Comparison of ENCODE assay signal across 21 cellular contexts in the genomic region with DNA sequence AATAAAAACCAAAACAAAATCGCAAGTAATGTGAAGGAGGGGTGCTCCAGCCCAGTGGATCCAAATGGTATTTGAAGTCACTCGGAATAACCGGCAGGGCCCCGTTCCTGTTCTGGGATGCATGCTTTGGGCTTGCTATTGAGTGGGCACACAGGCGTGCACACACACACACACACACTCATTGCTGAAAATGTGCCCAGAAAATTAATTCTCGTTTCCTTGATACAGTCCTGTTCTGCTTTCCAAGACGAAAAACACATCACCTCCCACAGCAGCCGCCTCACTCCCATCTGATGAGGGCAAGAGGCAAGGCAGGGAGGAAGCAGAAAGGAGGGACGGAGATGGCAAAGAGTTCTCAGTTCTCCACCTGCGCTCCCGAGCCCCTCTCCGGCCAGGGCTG.
"Had no signal": no experiment of that assay in that cellular context is flagged by ENCODE, and none has a peak within 500 bp of the region (broad histone marks: within the 10 kb centered on the region; RNA-seq: fewer than 3 reads in every experiment).

No MANE protein-coding gene starts in this region.

- H3K4me1 ChIP-seq: prostate gland, right atrium auricular region, uterus had no signal

- H3K9me3 ChIP-seq: neutrophil, prostate gland, thoracic aorta, uterus had no signal

- H3K27ac ChIP-seq: esophagus squamous epithelium, heart right ventricle, left lung, neutrophil, right atrium auricular region, thoracic aorta, tibial nerve, upper lobe of left lung, uterus had no signal

- ATAC-seq: effector memory CD8-positive, alpha-beta T cell; heart right ventricle; natural killer cell treated with Interleukin-12 subunit alpha and Interleukin-12 subunit beta and Interleukin-15 and Interleukin-18, amount 100 ng/mL, for 72 hours; sciatic nerve; stimulated activated naive B cell treated with anti-CD40 and anti-IgM and Interleukin-4, amounts not matched to agents 10 μg/mL and 1 μg/mL and 100 μg/mL, for 72 hours had no signal

- DNase-seq: cortex of kidney; effector memory CD8-positive, alpha-beta T cell; erythroblast; esophagus squamous epithelium; foreskin melanocyte; glutamatergic neuron; heart right ventricle; left cardiac atrium; stimulated activated CD4-positive, alpha-beta T cell treated with anti-CD3 and anti-CD28 coated beads, Interleukin-15, amount 100 ng/mL, for 24 hours; stimulated activated CD4-positive, alpha-beta T cell treated with anti-CD3 and anti-CD28 coated beads, Interleukin-2, amount 100 ng/mL, for 48 hours; stimulated activated naive B cell treated with anti-CD40 and anti-IgM and Interleukin-4, amounts not matched to agents 10 μg/mL and 1 μg/mL and 100 μg/mL, for 72 hours; upper lobe of left lung; uterus had no signal

- H3K27me3 ChIP-seq: right atrium auricular region, upper lobe of left lung, uterus had no signal

- H3K4me3 ChIP-seq: esophagus squamous epithelium, heart right ventricle, left lung, prostate gland, right atrium auricular region, thoracic aorta, tibial nerve, upper lobe of left lung, uterus had no signal

- H3K36me3 ChIP-seq: esophagus squamous epithelium, heart right ventricle, left lung, neutrophil, prostate gland, right atrium auricular region, thoracic aorta, tibial nerve, upper lobe of left lung, uterus had no signal
